1 cellular context compared by ENCODE assay signal in genomic region chr16:14307623-14308356, GRCh38.
TF ChIP-seq lines count a peak whose summit lies in the region.

No MANE protein-coding gene starts in this region.

TF ChIP-seq in K562, 482 proteins besides CTCF, POLR2A, EP300 and RAD21 (continued from another document):
- TF ChIP-seq CEBPZ (IDR thresholded peaks at IDR 0.05; ENCODE audit: borderline replicate concordance, low read depth, low read length): no peak
- no peak for TF ChIP-seq ZNF12 (CRISPR knock-in tag; IDR thresholded peaks at IDR 0.05)
- no peak for TF ChIP-seq ZFP1 (CRISPR knock-in tag; IDR thresholded peaks at IDR 0.05)
- TF ChIP-seq NFIC (IDR thresholded peaks at IDR 0.05): no peak
- no peak for TF ChIP-seq ZNF507 (tag; conservative IDR thresholded peaks at IDR 0.05)
- peak; percentile 42; the same call in 1 of the 2 replicates for TF ChIP-seq ZNF395 (CRISPR knock-in tag; IDR thresholded peaks at IDR 0.05)
- no peak for TF ChIP-seq ZZZ3 (IDR thresholded peaks at IDR 0.05)
- TF ChIP-seq CBFB (CRISPR knock-in tag; IDR thresholded peaks at IDR 0.05): no peak
- TF ChIP-seq ZNF449 (CRISPR knock-in tag; IDR thresholded peaks at IDR 0.05): no peak
- 0 out of 2 replicates have a peak, but pooled peaks have one; percentile 31 for TF ChIP-seq ZNF197 (CRISPR knock-in tag; IDR thresholded peaks at IDR 0.05; ENCODE audit: low read depth)
- TF ChIP-seq NR2F6 (CRISPR knock-in tag; IDR thresholded peaks at IDR 0.05): no peak
- no peak for TF ChIP-seq ADNP (tag; IDR thresholded peaks at IDR 0.05)
- no peak for TF ChIP-seq PCBP1 (IDR thresholded peaks at IDR 0.05; ENCODE audit: low read depth, low read length, poor library complexity, severe bottlenecking)
- TF ChIP-seq ZBTB2 (IDR thresholded peaks at IDR 0.05): no peak
- TF ChIP-seq YY1 (IDR thresholded peaks at IDR 0.05; ENCODE audit: borderline replicate concordance in 1 of 3, control insufficient read depth in 1 of 3, extremely low read depth in 1 of 3, insufficient read depth in 3 of 3, insufficient read length in 1 of 3, insufficient replicate concordance in 2 of 3, low read depth in 1 of 3, low read length in 2 of 3): peak in 1 of 3 experiments; percentile 6
- TF ChIP-seq CXXC5 (CRISPR knock-in tag; IDR thresholded peaks at IDR 0.05): no peak
- TF ChIP-seq EP400 (IDR thresholded peaks at IDR 0.05): 0 out of 2 replicates have a peak, but pooled peaks have one; percentile 14
- no peak for TF ChIP-seq HNRNPLL (IDR thresholded peaks at IDR 0.05; ENCODE audit: low read depth, low read length, poor library complexity, severe bottlenecking)
- TF ChIP-seq JUN (IDR thresholded peaks at IDR 0.05; ENCODE audit: borderline replicate concordance, low read depth, low read length): no peak
- TF ChIP-seq JUN (CRISPR knock-in tag; IDR thresholded peaks at IDR 0.05; ENCODE audit: borderline replicate concordance): no peak
- no peak for TF ChIP-seq CHAMP1 (IDR thresholded peaks at IDR 0.05)
- TF ChIP-seq L3MBTL2 (IDR thresholded peaks at IDR 0.05): peak; percentile 56; the same call in 1 of the 2 replicates
- TF ChIP-seq MYBL2 (IDR thresholded peaks at IDR 0.05; ENCODE audit: low read depth): no peak
- no peak for TF ChIP-seq MYBL2 (CRISPR knock-in tag; IDR thresholded peaks at IDR 0.05; ENCODE audit: borderline replicate concordance)
